Comparison of ENCODE assay signal across 9 cellular contexts in the genomic region with DNA sequence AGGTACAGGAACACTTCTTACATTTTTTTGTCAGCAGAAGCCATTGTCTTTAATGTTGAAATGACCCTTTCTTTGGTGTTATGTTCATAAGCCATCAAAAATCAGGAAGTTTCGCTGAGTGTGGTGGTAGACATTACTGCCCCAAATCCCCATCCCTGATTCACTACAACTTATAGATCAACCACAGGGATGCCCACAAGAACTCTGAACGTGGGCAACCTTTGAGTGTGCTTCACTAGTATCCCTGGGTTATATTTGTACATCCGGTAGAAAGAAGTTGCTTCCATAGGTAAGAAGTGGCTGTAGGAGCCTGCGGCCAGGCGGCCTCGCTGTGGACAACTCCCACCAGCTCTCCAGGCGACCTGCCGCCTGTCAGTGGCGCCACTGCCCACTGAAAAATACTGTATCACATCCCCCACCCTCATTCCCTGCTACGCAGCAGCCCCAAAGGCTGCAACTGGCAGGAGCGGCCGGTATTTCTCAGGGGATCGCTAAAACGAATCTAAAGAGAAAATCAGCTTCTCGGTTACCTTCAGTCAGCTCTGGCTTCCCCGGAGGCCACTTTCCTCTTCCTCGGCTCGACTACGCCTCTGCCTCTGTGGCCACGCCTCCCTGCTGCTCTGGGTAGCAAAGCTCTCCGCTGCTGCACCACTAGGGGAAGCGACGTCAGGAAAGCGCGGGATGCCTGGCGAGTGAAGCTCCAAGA. TPM values are rescaled to one million over a fixed set of nuclear protein-coding genes. Genes with fewer than 3 reads are reported as not detected.
A peak's percentile ranks its signal among the peaks of the same experiment; 100 is the strongest.
DNase-seq lines count a peak whose midpoint lies in the region; ATAC-seq, FAIRE-seq and TF ChIP-seq lines count a peak whose summit lies in the region.
"Had no signal": no experiment of that assay in that cellular context is flagged by ENCODE, and none has a peak within 500 bp of the region (broad histone marks: within the 10 kb centered on the region; RNA-seq: fewer than 3 reads in every experiment).

No MANE protein-coding gene starts in this region.

- intact Hi-C loops in mucosa of descending colon (cut with DNase I, micrococcal nuclease) = no loop called here
- intact Hi-C loops in kidney (cut with DNase I) = no loop called here

- H3K36me3 ChIP-seq in mucosa of descending colon (ENCODE audit: low read depth) (no peaks in the 10 kb centered on the region), kidney (ENCODE audit: control insufficient read depth in 1 of 2, insufficient read depth in 2 of 2, low read length in 2 of 2) (no peaks in the 10 kb centered on the region)

- H3K27ac ChIP-seq in kidney (ENCODE audit: low read depth in 2 of 2, low read length in 2 of 2) = no peak overlapping the region
- H3K27ac ChIP-seq: body of pancreas had no signal

- H3K4me1 ChIP-seq in mucosa of descending colon (ENCODE audit: low read depth) (no peaks in the 10 kb centered on the region), kidney (ENCODE audit: control insufficient read depth in 1 of 2, insufficient read depth in 1 of 2, low read depth in 1 of 2, low read length in 2 of 2) (no peaks in the 10 kb centered on the region)
- H3K4me1 ChIP-seq: body of pancreas had no signal

- no peak for TF ChIP-seq CTCF in mucosa of descending colon (IDR thresholded peaks at IDR 0.05)
- TF ChIP-seq CTCF in kidney (IDR thresholded peaks at IDR 0.05; ENCODE audit: borderline replicate concordance, extremely low read depth, insufficient read depth) = no peak

- ATAC-seq in GM18873 (IDR thresholded peaks at IDR 0.05; ENCODE audit: low FRiP score, unreplicated experiment) (peak; percentile 85), HG03108 (IDR thresholded peaks at IDR 0.05; ENCODE audit: unreplicated experiment) (peak; percentile 98), mucosa of descending colon (peak; percentile 60)
- ATAC-seq: body of pancreas had no signal

- FAIRE-seq in kidney (lab: Jason Lieb, UNC) = no peak

- H3K9me3 ChIP-seq in mucosa of descending colon (peaks cover under 1% of the 10 kb centered on the region), kidney (ENCODE audit: control insufficient read depth in 1 of 2, low read length in 2 of 2) (peaks cover 2 to 6% of the 10 kb centered on the region in 2 donors)

- H3K4me3 ChIP-seq in mucosa of descending colon (no peak overlapping the region), kidney (ENCODE audit: low read length in 2 of 2) (peak overlapping the region in 1 of 2 donors; percentile 29)
- H3K4me3 ChIP-seq: body of pancreas had no signal

- DNase-seq in activated CD4-positive, alpha-beta T cell treated with anti-CD3 and anti-CD28 coated beads, Interleukin-2, amount 50 U/mL, for 48 hours = peak; percentile 65 to 72
- peak; percentile 7 for DNase-seq in effector CD8-positive, alpha-beta T cell (lab: John Stamatoyannopoulos, UW)
- peak; percentile 23 to 67 (median 28) for DNase-seq in mucosa of descending colon
- DNase-seq in stimulated activated CD8-positive, alpha-beta memory T cell treated with anti-CD3 and anti-CD28 coated beads, Interleukin-7, amount 100 ng/mL, for 1 hour (ENCODE audit: low read depth in 2 of 2) = peak; percentile 10 to 12
- no peak for DNase-seq in kidney
- no peak for DNase-seq in GF-D8 (lab: John Stamatoyannopoulos, UW)

- H3K9ac ChIP-seq in kidney (ENCODE audit: low read length in 2 of 2) = no peak overlapping the region

RNA-seq across cellular contexts. Expression of a gene that starts 13.9 kb away (rescaled TPM):
- total RNA-seq in mucosa of descending colon (not detected), kidney (not detected)
- polyA plus RNA-seq in kidney (ENCODE audit: insufficient read depth, low read depth, low replicate concordance) = not detected
- total RNA-seq: body of pancreas had no signal

RNA-seq across cellular contexts. Expression of a gene that starts 43.5 kb away (rescaled TPM):
- total RNA-seq in mucosa of descending colon (not detected), kidney (not detected)
- polyA plus RNA-seq in kidney (ENCODE audit: insufficient read depth, low read depth, low replicate concordance) = not detected
- total RNA-seq: body of pancreas had no signal

RNA-seq across cellular contexts. Expression of a gene that starts 48.5 kb away (rescaled TPM):
- 10 to 100 TPM in 1 of 3 donors, 1 to 10 TPM in 2; 8.4 to 10.4 (median 8.4) TPM for total RNA-seq in mucosa of descending colon
- total RNA-seq in kidney = 11.6 TPM
- polyA plus RNA-seq in kidney (ENCODE audit: insufficient read depth, low read depth, low replicate concordance) = 8.5 TPM

RNA-seq across cellular contexts. Expression of a gene that starts 49.2 kb away (rescaled TPM):
- 1 to 10 TPM; 2.8 to 5.5 (median 3.6) TPM for total RNA-seq in mucosa of descending colon
- 8.7 TPM for total RNA-seq in kidney
- 3.1 TPM for polyA plus RNA-seq in kidney (ENCODE audit: insufficient read depth, low read depth, low replicate concordance)

Comparison
In these comparisons a context has a peak if more than half of its experiments do, and no peak if none do; other contexts are left out.
1. DNase-seq: peak in activated CD4-positive, alpha-beta T cell treated with anti-CD3 and anti-CD28 coated beads, Interleukin-2, amount 50 U/mL, for 48 hours (2 of 2), effector CD8-positive, alpha-beta T cell (single experiment), mucosa of descending colon (3 of 3) and stimulated activated CD8-positive, alpha-beta memory T cell treated with anti-CD3 and anti-CD28 coated beads, Interleukin-7, amount 100 ng/mL, for 1 hour (2 of 2); none in kidney (single experiment) and GF-D8 (single experiment).
2. Peak in every context shown above with its lines, with median percentiles within 50 percentile points of each other: ATAC-seq.